ENCODE assay signal across 17 cellular contexts in genomic region chr12:91432079-91432478, GRCh38.
DNase-seq lines count a peak whose midpoint lies in the region; TF ChIP-seq lines count a peak whose summit lies in the region.
"Had no signal": no experiment of that assay in that cellular context is flagged by ENCODE, and none has a peak within 500 bp of the region (broad histone marks: within the 10 kb centered on the region; RNA-seq: fewer than 3 reads in every experiment).

No MANE protein-coding gene starts in this region.

- H2AFZ ChIP-seq in ACC112 (ENCODE audit: low read length, unreplicated experiment) = peak overlapping the region; percentile 29
- H2AFZ ChIP-seq: parathyroid adenoma had no signal

- H3K4me3 Mint-ChIP-seq in nephron (no peak overlapping the region), Caco-2 (ENCODE audit: unreplicated experiment) (no peak overlapping the region)
- H3K4me3 Mint-ChIP-seq: CD8-positive, alpha-beta T cell had no signal

- H3K36me3 Mint-ChIP-seq in nephron (ENCODE audit: low read depth) (no peaks in the 10 kb centered on the region), Caco-2 (ENCODE audit: insufficient read depth, unreplicated experiment) (no peaks in the 10 kb centered on the region)
- H3K36me3 Mint-ChIP-seq: CD8-positive, alpha-beta T cell had no signal

- H3K27me3 Mint-ChIP-seq in nephron (ENCODE audit: low read depth) = no peaks in the 10 kb centered on the region
- no peaks in the 10 kb centered on the region for H3K27me3 Mint-ChIP-seq in Caco-2 (ENCODE audit: insufficient read depth, unreplicated experiment)

- DNase-seq in RPMI8226 = peak; percentile 7
- DNase-seq in fibroblast of peridontal ligament (ENCODE audit: extremely low read depth) = peak; percentile 28
- no peak for DNase-seq in UCSD-AML1 (lab: John Stamatoyannopoulos, UW; ENCODE audit: unreplicated experiment)
- DNase-seq in Caco-2 = no peak
- DNase-seq in NCI-H1930 (lab: John Stamatoyannopoulos, UW) = no peak
- DNase-seq in SIG-M5 treated with dmso at 0.1 percent for 504 hours (lab: John Stamatoyannopoulos, UW; ENCODE audit: unreplicated experiment) = no peak
- DNase-seq: amygdala; CD8-positive, alpha-beta T cell; cortex of kidney; GDM1; NCI-H2029; NCI-H69; Peyer's patch had no signal

- H3K9me3 ChIP-seq in Caco-2 = no peaks in the 10 kb centered on the region
- H3K9me3 ChIP-seq: Peyer's patch had no signal

- H3K27me3 ChIP-seq in ACC112 (ENCODE audit: insufficient read depth, low read length) (no peaks in the 10 kb centered on the region), Caco-2 (replicated peaks; ENCODE audit: control insufficient read depth, insufficient read depth, low read length) (no peaks in the 10 kb centered on the region)
- H3K27me3 ChIP-seq: Peyer's patch had no signal

- CTCF ChIA-PET in Caco-2 (lab: Charles Lee) = no interaction called here

- H3K4me3 ChIP-seq in ACC112 (ENCODE audit: low read depth, low read length) = no peak overlapping the region
- H3K4me3 ChIP-seq in Caco-2 (ENCODE audit: low read depth, low read length) = no peak overlapping the region
- H3K4me3 ChIP-seq: Peyer's patch had no signal

- H3K27ac Mint-ChIP-seq in nephron (peak overlapping the region; percentile 77 to 89 (median 87)), Caco-2 (ENCODE audit: unreplicated experiment) (no peak overlapping the region)
- H3K27ac Mint-ChIP-seq: activated T-helper 2 cell treated with anti-CD3 and anti-CD28 coated beads, Interferon-gamma antibody, Interleukin-2, Interleukin-4, amounts not matched to agents 10 μg/mL and 5 μg/mL and 100 μg/mL, durations not matched to agents 14 hours and 24 hours and 36 hours; CD8-positive, alpha-beta T cell had no signal

- POLR2A ChIA-PET in Caco-2 (lab: Charles Lee) = no interaction called here

- peaks cover 5% of the 10 kb centered on the region for H3K4me1 ChIP-seq in ACC112 (ENCODE audit: control insufficient read depth, insufficient read depth, low read length, unreplicated experiment)
- H3K4me1 ChIP-seq in Caco-2 = no peaks in the 10 kb centered on the region
- H3K4me1 ChIP-seq: parathyroid adenoma, Peyer's patch had no signal

- H3K36me3 ChIP-seq in ACC112 (ENCODE audit: insufficient read depth, low read length) (no peaks in the 10 kb centered on the region), Caco-2 (ENCODE audit: control insufficient read depth, insufficient read depth, low read length) (no peaks in the 10 kb centered on the region)
- H3K36me3 ChIP-seq: Peyer's patch had no signal

- no peaks in the 10 kb centered on the region for H3K79me2 ChIP-seq in ACC112 (ENCODE audit: control insufficient read depth, insufficient read depth, low read length, unreplicated experiment)
- H3K79me2 ChIP-seq: parathyroid adenoma had no signal

- TF ChIP-seq CTCF in nephron (IDR thresholded peaks at IDR 0.05; ENCODE audit: unreplicated experiment in 3 of 3) (no peak), Caco-2 (IDR thresholded peaks at IDR 0.05; ENCODE audit: insufficient read depth in 1 of 2, low read depth in 1 of 2, low read length in 1 of 2, severe bottlenecking in 1 of 2, unreplicated experiment in 1 of 2) (no peak)

- H3K4me1 Mint-ChIP-seq in nephron (peaks cover 11% of the 10 kb centered on the region), Caco-2 (ENCODE audit: low read depth, unreplicated experiment) (no peaks in the 10 kb centered on the region)

- BruUV-seq in Caco-2 (replicated peaks; lab: Mats Ljungman, UMichigan) = no TSS peak

- intact Hi-C loops in Caco-2 (cut with micrococcal nuclease; ENCODE audit: unreplicated experiment) = no loop called here

- H3K9me3 Mint-ChIP-seq in nephron (no peaks in the 10 kb centered on the region), Caco-2 (ENCODE audit: unreplicated experiment) (no peaks in the 10 kb centered on the region)
- H3K9me3 Mint-ChIP-seq: activated T-helper 2 cell treated with anti-CD3 and anti-CD28 coated beads, Interferon-gamma antibody, Interleukin-2, Interleukin-4, amounts not matched to agents 10 μg/mL and 5 μg/mL and 100 μg/mL, durations not matched to agents 14 hours and 24 hours and 36 hours; CD8-positive, alpha-beta T cell had no signal

- no peak overlapping the region for H3K27ac ChIP-seq in ACC112 (ENCODE audit: low read depth, low read length)
- H3K27ac ChIP-seq: parathyroid adenoma, Peyer's patch had no signal

Comparison
In these comparisons a context has a peak if more than half of its experiments do, and no peak if none do; other contexts are left out.
1. DNase-seq: peak in RPMI8226 (single experiment) and fibroblast of peridontal ligament (single experiment); none in UCSD-AML1 (single experiment), Caco-2 (0 of 2), NCI-H1930 (0 of 2) and SIG-M5 treated with dmso at 0.1 percent for 504 hours (single experiment).